ENCODE assay signal across 17 cellular contexts in the genomic region with DNA sequence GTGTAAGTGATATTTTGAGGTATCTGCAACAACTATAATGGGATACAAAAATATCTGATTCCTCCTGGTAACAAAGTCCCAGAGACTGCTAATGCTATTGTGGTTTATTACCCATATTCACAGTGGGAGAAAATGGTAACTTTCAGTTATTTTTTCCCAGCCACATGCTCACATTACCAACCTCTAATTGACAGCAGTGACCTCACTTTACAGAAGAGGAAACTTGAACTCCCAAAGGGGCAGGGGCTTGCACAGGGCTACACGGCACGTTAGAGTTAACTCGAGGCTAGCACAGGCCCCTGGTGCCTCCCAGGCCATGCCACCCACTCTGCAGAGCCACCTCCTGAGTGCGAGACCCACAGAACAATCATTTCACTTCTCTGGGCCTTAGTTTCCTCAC.
"Had no signal": no experiment of that assay in that cellular context is flagged by ENCODE, and none has a peak within 500 bp of the region (broad histone marks: within the 10 kb centered on the region; RNA-seq: fewer than 3 reads in every experiment).

No MANE protein-coding gene starts in this region.

- H3K4me1 ChIP-seq: psoas muscle, sigmoid colon, stomach, testis, tibial artery, upper lobe of left lung had no signal

- H3K9me3 ChIP-seq: ovary, psoas muscle, sigmoid colon, stomach, testis, tibial artery, upper lobe of left lung had no signal

- H3K36me3 ChIP-seq: ovary, sigmoid colon, stomach, tibial artery, upper lobe of left lung had no signal

- H3K4me3 ChIP-seq: dorsolateral prefrontal cortex, lung, ovary, psoas muscle, sigmoid colon, stomach, testis, tibial artery, upper lobe of left lung had no signal

- DNase-seq: dorsolateral prefrontal cortex; effector CD4-positive, alpha-beta T cell; natural killer cell; occipital lobe; ovary; posterior cingulate gyrus; psoas muscle; right cardiac atrium; sigmoid colon; stimulated activated CD4-positive, alpha-beta T cell treated with anti-CD3 and anti-CD28 coated beads, Interleukin-2, amount 100 ng/mL, for 24 hours; stimulated activated CD4-positive, alpha-beta T cell treated with anti-CD3 and anti-CD28 coated beads, Interleukin-4, amount 100 ng/mL, for 24 hours; stimulated activated naive CD4-positive, alpha-beta T cell treated with Interleukin-2 at 50 U/mL for 16 hours; stomach; testis; tibial artery; upper lobe of left lung had no signal

- H3K27ac ChIP-seq: dorsolateral prefrontal cortex, ovary, psoas muscle, sigmoid colon, stomach, testis, tibial artery, upper lobe of left lung had no signal

- H3K27me3 ChIP-seq: ovary, sigmoid colon, stomach, testis, tibial artery, upper lobe of left lung had no signal
